ENCODE assay signal across 8 cellular contexts in the genomic region with DNA sequence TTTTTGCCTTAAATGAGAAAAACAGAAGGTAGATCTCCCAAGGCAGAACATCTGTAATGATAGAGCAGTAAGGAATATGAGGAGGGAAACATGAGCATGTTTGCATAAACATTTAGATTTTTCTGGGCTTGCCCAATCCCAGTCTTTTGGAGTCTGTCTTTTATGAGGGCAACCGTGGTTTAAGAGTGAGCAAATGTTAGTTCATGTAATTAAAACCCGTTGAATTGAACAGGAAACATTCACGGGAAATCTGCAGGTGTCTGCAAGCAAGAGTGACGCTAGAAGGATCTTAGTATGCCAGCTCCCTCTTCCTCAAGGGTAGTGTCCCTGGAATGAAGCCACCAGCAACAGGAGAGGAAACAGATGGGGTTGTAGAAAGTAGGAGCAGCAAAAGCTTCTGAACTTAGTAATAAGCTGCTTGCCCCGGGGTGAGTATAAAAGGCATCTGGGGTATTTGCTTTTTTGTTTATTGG.
DNase-seq lines count a peak whose midpoint lies in the region; ATAC-seq, FAIRE-seq and TF ChIP-seq lines count a peak whose summit lies in the region.

No MANE protein-coding gene starts in this region.

- peak overlapping the region; percentile 69 for H3K4me3 Mint-ChIP-seq in activated CD8-positive, alpha-beta T cell treated with anti-CD3 and anti-CD28 coated beads for 36 hours

- TF ChIP-seq CTCF in activated CD8-positive, alpha-beta T cell treated with anti-CD3 and anti-CD28 coated beads for 36 hours (IDR thresholded peaks at IDR 0.05), result no peak
- TF ChIP-seq CTCF in hepatocyte (IDR thresholded peaks at IDR 0.05; ENCODE audit: poor library complexity) (no peak), suprapubic skin (IDR thresholded peaks at IDR 0.05) (no peak), D721Med (IDR thresholded peaks at IDR 0.05; ENCODE audit: insufficient read depth, missing control alignments) (no peak)

- H3K9me2 ChIP-seq in hepatocyte (replicated peaks; ENCODE audit: insufficient read depth), result no peaks in the 10 kb centered on the region

- intact Hi-C loops in activated CD8-positive, alpha-beta T cell treated with anti-CD3 and anti-CD28 coated beads for 36 hours (cut with micrococcal nuclease), result loop anchor here (1.0 kb wide), 1 partner anchor 28 kb away; no protein-coding TSS in a partner anchor
- intact Hi-C loops in aorta (cut with DNase I), result no loop called here

- no peak for ATAC-seq in activated CD8-positive, alpha-beta T cell treated with anti-CD3 and anti-CD28 coated beads for 36 hours
- no peak for ATAC-seq in aorta (ENCODE audit: low FRiP score)

- no peaks in the 10 kb centered on the region for H3K27me3 Mint-ChIP-seq in activated CD8-positive, alpha-beta T cell treated with anti-CD3 and anti-CD28 coated beads for 36 hours

- no peak overlapping the region for H3K4me3 ChIP-seq in hepatocyte
- peak overlapping the region; percentile 16 for H3K4me3 ChIP-seq in suprapubic skin
- H3K4me3 ChIP-seq in aorta (ENCODE audit: low read length in 2 of 2), result no peak overlapping the region

- no peaks in the 10 kb centered on the region for H3K79me2 ChIP-seq in hepatocyte

- POLR2A ChIA-PET in activated CD8-positive, alpha-beta T cell treated with anti-CD3 and anti-CD28 coated beads for 36 hours (lab: Charles Lee), result interaction anchor here (0.7 to 7.8 kb wide), 26 partner anchors 8 to 115 kb away, joined by 3 to 135 read pairs (median 5); a partner anchor contains a TSS

- H3K27me3 ChIP-seq in hepatocyte (no peaks in the 10 kb centered on the region), suprapubic skin (no peaks in the 10 kb centered on the region), aorta (ENCODE audit: control insufficient read depth in 1 of 2, insufficient read depth in 2 of 2, low read length in 1 of 2) (no peaks in the 10 kb centered on the region)

- no peaks in the 10 kb centered on the region for H3K9me3 ChIP-seq in hepatocyte (ENCODE audit: low read depth)
- no peaks in the 10 kb centered on the region for H3K9me3 ChIP-seq in suprapubic skin
- no peaks in the 10 kb centered on the region for H3K9me3 ChIP-seq in aorta (ENCODE audit: control insufficient read depth, low read length)

- no peak for TF ChIP-seq POLR2A in suprapubic skin (IDR thresholded peaks at IDR 0.05)

- H4K20me1 ChIP-seq in hepatocyte (ENCODE audit: insufficient read depth, poor library complexity, severe bottlenecking), result no peaks in the 10 kb centered on the region

- peak; percentile 75 for DNase-seq in DMS153 treated with DMSO at 0.1 percent for 48 hours (lab: John Stamatoyannopoulos, UW; ENCODE audit: unreplicated experiment)
- peak; percentile 9 for DNase-seq in MV-4-11 (lab: John Stamatoyannopoulos, UW)
- no peak for DNase-seq in activated CD8-positive, alpha-beta T cell treated with anti-CD3 and anti-CD28 coated beads for 36 hours
- no peak for DNase-seq in hepatocyte (ENCODE audit: low spot score)
- DNase-seq in suprapubic skin (ENCODE audit: low spot score in 2 of 2), result no peak
- DNase-seq in D721Med (ENCODE audit: insufficient read length, low spot score), result no peak
- no peak for DNase-seq in cerebellar nuclear complex (lab: John Stamatoyannopoulos, UW)
- no peak for DNase-seq in aorta

- H3K4me1 ChIP-seq in hepatocyte (ENCODE audit: insufficient read depth), result peaks cover 59% of the 10 kb centered on the region
- peaks cover 56% of the 10 kb centered on the region for H3K4me1 ChIP-seq in suprapubic skin
- H3K4me1 ChIP-seq in aorta (ENCODE audit: control insufficient read depth in 1 of 2, insufficient read depth in 2 of 2, low read length in 2 of 2), result peaks cover 0 to 7% of the 10 kb centered on the region in 2 donors

- peak overlapping the region; percentile 94 for H3K27ac Mint-ChIP-seq in activated CD8-positive, alpha-beta T cell treated with anti-CD3 and anti-CD28 coated beads for 36 hours

- CTCF ChIA-PET in activated CD8-positive, alpha-beta T cell treated with anti-CD3 and anti-CD28 coated beads for 36 hours (lab: Charles Lee), result interaction anchor here (1.0 to 5.0 kb wide), 12 partner anchors 8 to 132 kb away, joined by 3 to 37 read pairs (median 4); a partner anchor contains a TSS

- peaks cover 64% of the 10 kb centered on the region for H3K4me1 Mint-ChIP-seq in activated CD8-positive, alpha-beta T cell treated with anti-CD3 and anti-CD28 coated beads for 36 hours (ENCODE audit: low read depth)

- H3K36me3 ChIP-seq in hepatocyte (replicated peaks; ENCODE audit: insufficient read depth, low read depth) (no peaks in the 10 kb centered on the region), suprapubic skin (no peaks in the 10 kb centered on the region), aorta (ENCODE audit: control insufficient read depth in 1 of 2, insufficient read depth in 2 of 2, low read length in 1 of 2) (no peaks in the 10 kb centered on the region)

- no peak for FAIRE-seq in D721Med (lab: Jason Lieb, UNC)

- H2AFZ ChIP-seq in hepatocyte, result no peak overlapping the region

- H3K27ac ChIP-seq in hepatocyte, result peak overlapping the region; percentile 92
- H3K27ac ChIP-seq in suprapubic skin, result peak overlapping the region; percentile 93
- H3K27ac ChIP-seq in aorta (ENCODE audit: low read depth in 1 of 2, low read length in 2 of 2), result peak overlapping the region in 1 of 2 donors; percentile 51

- no peaks in the 10 kb centered on the region for H3K36me3 Mint-ChIP-seq in activated CD8-positive, alpha-beta T cell treated with anti-CD3 and anti-CD28 coated beads for 36 hours (ENCODE audit: low read depth)

- TF ChIP-seq EP300 in suprapubic skin (IDR thresholded peaks at IDR 0.05), result no peak

- 18% methylated on average over 5 of the region's 5 CpGs for WGBS in hepatocyte (ENCODE audit: low lambda C conversion rate, missing lambda C conversion rate)
- 8% methylated on average over 5 of the region's 5 CpGs for WGBS in suprapubic skin
- 42 to 52% methylated on average over 5 of the region's 5 CpGs for WGBS in aorta, 2 donors

- H3K4me2 ChIP-seq in hepatocyte, result peak overlapping the region; percentile 63

- H3K9me3 Mint-ChIP-seq in activated CD8-positive, alpha-beta T cell treated with anti-CD3 and anti-CD28 coated beads for 36 hours, result no peaks in the 10 kb centered on the region

Comparison
In these comparisons a context has a peak if more than half of its experiments do, and no peak if none do; other contexts are left out.
1. DNase-seq: peak in DMS153 treated with DMSO at 0.1 percent for 48 hours (single experiment) and MV-4-11 (single experiment); none in activated CD8-positive, alpha-beta T cell treated with anti-CD3 and anti-CD28 coated beads for 36 hours (single experiment), hepatocyte (single experiment), suprapubic skin (0 of 2), D721Med (single experiment), cerebellar nuclear complex (0 of 2) and aorta (0 of 2).